ENCODE assay signal across 8 cellular contexts in genomic region chr10:688287-688620, GRCh38. TPM values are rescaled to one million over a fixed set of nuclear protein-coding genes. Genes with fewer than 3 reads are reported as not detected.
DNase-seq lines count a peak whose midpoint lies in the region; ATAC-seq and TF ChIP-seq lines count a peak whose summit lies in the region.

No MANE protein-coding gene starts in this region.

- TF ChIP-seq CTCF in WERI-Rb-1 (IDR thresholded peaks at IDR 0.05; ENCODE audit: low read depth, low read length) = no peak
- no peak for TF ChIP-seq CTCF in right atrium auricular region (IDR thresholded peaks at IDR 0.05)
- no peak for TF ChIP-seq CTCF in prostate gland (IDR thresholded peaks at IDR 0.05)

- WGBS in prostate gland = 10% methylated on average over 10 of the region's 11 CpGs

- no peak for TF ChIP-seq POLR2A in prostate gland (IDR thresholded peaks at IDR 0.05)

- H3K27ac ChIP-seq in WERI-Rb-1 = no peak overlapping the region
- peak overlapping the region; percentile 89 to 93 for H3K27ac ChIP-seq in right atrium auricular region
- H3K27ac ChIP-seq in prostate gland = peak overlapping the region; percentile 84 to 85

- no peaks in the 10 kb centered on the region for H3K27me3 ChIP-seq in WERI-Rb-1 (ENCODE audit: insufficient read depth, low read depth, severe bottlenecking)
- H3K27me3 ChIP-seq in right atrium auricular region = no peaks in the 10 kb centered on the region
- no peaks in the 10 kb centered on the region for H3K27me3 ChIP-seq in prostate gland (replicated peaks; ENCODE audit: insufficient read depth)

- no peaks in the 10 kb centered on the region for H3K4me1 Mint-ChIP-seq in activated CD4-positive, alpha-beta T cell treated with anti-CD3 and anti-CD28 coated beads, Interleukin-2, amount 10 ng/mL, durations not matched to agents 24 days and 14 days

- no peaks in the 10 kb centered on the region for H3K9me3 Mint-ChIP-seq in activated CD4-positive, alpha-beta T cell treated with anti-CD3 and anti-CD28 coated beads, Interleukin-2, amount 10 ng/mL, durations not matched to agents 24 days and 14 days

- no peak overlapping the region for H3K4me3 Mint-ChIP-seq in activated CD4-positive, alpha-beta T cell treated with anti-CD3 and anti-CD28 coated beads, Interleukin-2, amount 10 ng/mL, durations not matched to agents 24 days and 14 days

- peak; percentile 25 for DNase-seq in ELR (ENCODE audit: low read depth)
- DNase-seq in WERI-Rb-1 = no peak
- no peak for DNase-seq in right atrium auricular region (ENCODE audit: low spot score)
- no peak for DNase-seq in prostate gland (ENCODE audit: low spot score)
- DNase-seq in activated CD4-positive, alpha-beta T cell treated with anti-CD3 and anti-CD28 coated beads, Interleukin-2, amount 10 ng/mL, durations not matched to agents 24 days and 14 days = no peak
- DNase-seq in activated CD8-positive, alpha-beta memory T cell treated with anti-CD3 and anti-CD28 coated beads for 24 hours = no peak

- peaks cover 40% of the 10 kb centered on the region for H3K27me3 Mint-ChIP-seq in activated CD4-positive, alpha-beta T cell treated with anti-CD3 and anti-CD28 coated beads, Interleukin-2, amount 10 ng/mL, durations not matched to agents 24 days and 14 days

- H3K4me3 ChIP-seq in WERI-Rb-1 (ENCODE audit: low read depth, low read length) = peak overlapping the region; percentile 78
- peak overlapping the region; percentile 77 to 81 for H3K4me3 ChIP-seq in right atrium auricular region
- H3K4me3 ChIP-seq in prostate gland = peak overlapping the region; percentile 68 to 79

- intact Hi-C loops in prostate gland (cut with DNase I) = loop anchor here (5.0 kb wide), 1 partner anchor 176 kb away; no protein-coding TSS in a partner anchor
- intact Hi-C loops in activated CD4-positive, alpha-beta T cell treated with anti-CD3 and anti-CD28 coated beads, Interleukin-2, amount 10 ng/mL, durations not matched to agents 24 days and 14 days (cut with micrococcal nuclease) = no loop called here

- no peak for ATAC-seq in GM21360 (IDR thresholded peaks at IDR 0.05; ENCODE audit: unreplicated experiment)
- no peak for ATAC-seq in GM21528 (IDR thresholded peaks at IDR 0.05; ENCODE audit: low FRiP score, unreplicated experiment)

- no peaks in the 10 kb centered on the region for H3K36me3 ChIP-seq in WERI-Rb-1
- H3K36me3 ChIP-seq in right atrium auricular region = no peaks in the 10 kb centered on the region
- no peaks in the 10 kb centered on the region for H3K36me3 ChIP-seq in prostate gland

- H3K9me3 ChIP-seq in WERI-Rb-1 (ENCODE audit: severe bottlenecking) (no peaks in the 10 kb centered on the region), right atrium auricular region (no peaks in the 10 kb centered on the region), prostate gland (no peaks in the 10 kb centered on the region)

- H3K36me3 Mint-ChIP-seq in activated CD4-positive, alpha-beta T cell treated with anti-CD3 and anti-CD28 coated beads, Interleukin-2, amount 10 ng/mL, durations not matched to agents 24 days and 14 days (ENCODE audit: low read depth) = no peaks in the 10 kb centered on the region

- peaks cover 0 to 24% of the 10 kb centered on the region in 2 donors for H3K4me1 ChIP-seq in right atrium auricular region
- no peaks in the 10 kb centered on the region for H3K4me1 ChIP-seq in prostate gland (replicated peaks)

- no peak overlapping the region for H3K27ac Mint-ChIP-seq in activated CD4-positive, alpha-beta T cell treated with anti-CD3 and anti-CD28 coated beads, Interleukin-2, amount 10 ng/mL, durations not matched to agents 24 days and 14 days

RNA-seq across cellular contexts. Expression of gene DIP2C, which starts 1.2 kb away (rescaled TPM):
- total RNA-seq in right atrium auricular region (10 to 100 TPM; 21.1 to 23.8 TPM), prostate gland (10 to 100 TPM; 12.3 to 41.8 TPM)
- total RNA-seq in activated CD4-positive, alpha-beta T cell treated with anti-CD3 and anti-CD28 coated beads, Interleukin-2, amount 10 ng/mL, durations not matched to agents 24 days and 14 days = 1.4 and 1.9 TPM in 2 replicates
